In the genomic region with DNA sequence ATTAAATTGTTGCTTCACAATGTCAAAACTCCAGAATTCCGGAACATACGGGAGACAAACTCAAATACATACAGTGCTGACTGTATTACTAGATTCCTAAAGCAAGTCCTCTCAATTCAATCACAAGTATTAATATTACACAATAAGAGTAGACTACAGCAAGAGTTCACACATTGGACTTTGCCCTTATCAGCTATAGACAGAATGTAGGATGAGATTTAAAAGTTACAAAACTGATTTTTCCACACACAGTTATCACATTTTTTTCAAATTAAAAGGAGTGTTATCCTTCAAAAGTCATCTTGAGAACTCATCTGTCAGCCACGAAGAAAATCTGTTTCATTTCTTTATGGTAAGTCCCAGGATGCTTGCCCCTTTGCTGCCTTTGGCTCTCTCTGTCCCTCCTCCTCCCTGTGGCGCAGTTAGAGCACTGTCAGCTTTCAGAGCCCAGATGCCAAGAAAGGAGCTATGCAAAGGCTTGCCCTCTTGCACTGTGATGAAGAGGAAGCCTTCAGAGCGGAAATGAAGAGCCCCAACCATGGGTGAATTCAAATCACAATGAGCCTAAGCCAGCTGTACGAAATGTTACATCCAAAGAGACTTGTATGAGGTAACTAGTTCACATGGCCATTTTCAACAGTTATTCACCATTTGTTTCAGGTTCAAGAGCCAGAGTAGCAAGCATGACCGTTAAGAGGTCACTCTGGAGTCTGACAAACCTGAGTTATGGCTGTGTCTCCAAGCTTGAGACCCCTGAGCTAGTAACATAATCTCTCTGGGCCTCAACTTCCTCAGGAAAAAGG, we compare ENCODE assay signal across 10 cellular contexts. TPM values are rescaled to one million over a fixed set of nuclear protein-coding genes. Genes with fewer than 3 reads are reported as not detected.
DNase-seq lines count a peak whose midpoint lies in the region; ATAC-seq and TF ChIP-seq lines count a peak whose summit lies in the region.
"Had no signal": no experiment of that assay in that cellular context is flagged by ENCODE, and none has a peak within 500 bp of the region (broad histone marks: within the 10 kb centered on the region; RNA-seq: fewer than 3 reads in every experiment).

No MANE protein-coding gene starts in this region.

- 39 to 45% (median 41%) methylated on average over 7 of the region's 7 CpGs for WGBS in heart left ventricle, 4 donors
- WGBS in sigmoid colon, 2 donors, result 65 to 69% methylated on average over 7 of the region's 7 CpGs

- H3K36me3 ChIP-seq in heart left ventricle, result peaks cover 0 to 26% (median 17%) of the 10 kb centered on the region in 9 donors
- peaks cover 0 to 16% (median 6%) of the 10 kb centered on the region in 4 donors for H3K36me3 ChIP-seq in sigmoid colon

- peak overlapping the region in 8 of 12 donors; percentile 6 to 73 (median 26) for H3K4me3 ChIP-seq in heart left ventricle
- peak overlapping the region in 1 of 4 donors; percentile 1 for H3K4me3 ChIP-seq in sigmoid colon
- H3K4me3 ChIP-seq: SK-N-MC had no signal

- ATAC-seq in GM18907 (IDR thresholded peaks at IDR 0.05; ENCODE audit: unreplicated experiment) (peak; percentile 41), T-helper 17 cell (no peak), heart left ventricle (peak; percentile 48 to 63 (median 58)), GM19023 (IDR thresholded peaks at IDR 0.05; ENCODE audit: unreplicated experiment) (no peak)

- intact Hi-C loops in heart left ventricle (cut with DNase I), result loop anchor here in 6 of 10 donors (10.0 kb wide), 3 partner anchors 45 to 1025 kb away; partner anchors contain the start of genes TIMM23 (in 6 of the 6) and ZNF22 (in 1 of the 6)
- intact Hi-C loops in sigmoid colon (cut with DNase I), result loop anchor here (10.0 kb wide), 1 partner anchor 45 kb away; the partner anchor contains the start of gene TIMM23

- no peak for TF ChIP-seq EP300 in sigmoid colon (IDR thresholded peaks at IDR 0.05)

- no peaks in the 10 kb centered on the region for H3K36me3 Mint-ChIP-seq in T-helper 17 cell (ENCODE audit: low read depth)

- no peaks in the 10 kb centered on the region for H3K27me3 ChIP-seq in heart left ventricle
- H3K27me3 ChIP-seq in sigmoid colon, result no peaks in the 10 kb centered on the region

- TF ChIP-seq CTCF in heart left ventricle (IDR thresholded peaks at IDR 0.05) (no peak), sigmoid colon (IDR thresholded peaks at IDR 0.05) (no peak), GM13977 (IDR thresholded peaks at IDR 0.05; ENCODE audit: extremely low read depth, insufficient read depth, missing control alignments) (no peak)

- peak overlapping the region; percentile 43 for H3K4me3 Mint-ChIP-seq in T-helper 17 cell

- H3K4me1 Mint-ChIP-seq in T-helper 17 cell, result peaks cover 36% of the 10 kb centered on the region

- in situ Hi-C loops in GM13977 (cut with MboI; ENCODE audit: low pct_unique_long_range_greater_than_20kb, low sequenced_read_pairs, unreplicated experiment), result loop anchor here (10.0 kb wide), 1 partner anchor 765 kb away; no protein-coding TSS in a partner anchor

- H3K4me1 ChIP-seq in heart left ventricle (peaks cover 0 to 91% (median 75%) of the 10 kb centered on the region in 12 donors), sigmoid colon (peaks cover 0 to 77% (median 56%) of the 10 kb centered on the region in 4 donors)

- DNase-seq in T-helper 17 cell, result no peak
- peak in 4 of 5 donors; percentile 56 to 66 (median 61) for DNase-seq in heart left ventricle
- DNase-seq in sigmoid colon, result no peak
- no peak for DNase-seq in GM13977 (ENCODE audit: low spot score)
- no peak for DNase-seq in GM03348 (ENCODE audit: low spot score)
- no peak for DNase-seq in cerebellar nuclear complex (lab: John Stamatoyannopoulos, UW)

- H3K9me3 ChIP-seq in T-helper 17 cell (ENCODE audit: control insufficient read depth, low read length, poor library complexity, severe bottlenecking) (no peaks in the 10 kb centered on the region), heart left ventricle (no peaks in the 10 kb centered on the region), sigmoid colon (no peaks in the 10 kb centered on the region)

- TF ChIP-seq POLR2A in heart left ventricle (IDR thresholded peaks at IDR 0.05) (no peak), sigmoid colon (IDR thresholded peaks at IDR 0.05) (no peak)

- no peaks in the 10 kb centered on the region for H3K27me3 Mint-ChIP-seq in T-helper 17 cell

- H3K27ac Mint-ChIP-seq in T-helper 17 cell, result peak overlapping the region; percentile 78

- H3K27ac ChIP-seq in heart left ventricle (peak overlapping the region; percentile 36 to 94 (median 85)), sigmoid colon (peak overlapping the region in 3 of 4 donors; percentile 2 to 31 (median 12))
- H3K27ac ChIP-seq: SK-N-MC had no signal

RNA-seq across cellular contexts. Expression of gene NCOA4, which starts 10.7 kb away (rescaled TPM):
- total RNA-seq in T-helper 17 cell (100 to 1,000 TPM in 1 of 2 donors, 10 to 100 TPM in 1; 51.5 to 107 TPM), heart left ventricle (100 to 1,000 TPM; 187 to 296 (median 256) TPM), sigmoid colon (100 to 1,000 TPM; 148 to 192 (median 150) TPM)
- polyA plus RNA-seq in heart left ventricle (100 to 1,000 TPM in 1 of 2 donors, 10 to 100 TPM in 1; 55.1 to 109 TPM), sigmoid colon (100 to 1,000 TPM in 1 of 3 donors, 10 to 100 TPM in 2; 82.6 to 159 (median 97.3) TPM)

RNA-seq across cellular contexts. Expression of gene MSMB, which starts 26.3 kb away (rescaled TPM):
- total RNA-seq in T-helper 17 cell, result not detected
- total RNA-seq in heart left ventricle, result not detected
- polyA plus RNA-seq in heart left ventricle, result not detected
- not detected for total RNA-seq in sigmoid colon
- polyA plus RNA-seq in sigmoid colon, result not detected
- total RNA-seq: myocyte had no signal

RNA-seq across cellular contexts. Expression of gene TIMM23, which starts 47.5 kb away (rescaled TPM):
- total RNA-seq in T-helper 17 cell, result 10 to 100 TPM; 23.8 to 33.0 TPM
- total RNA-seq in heart left ventricle, result 100 to 1,000 TPM in 2 of 9 donors, 10 to 100 TPM in 7; 73.9 to 111 (median 83.5) TPM
- 100 to 1,000 TPM; 118 to 123 TPM for polyA plus RNA-seq in heart left ventricle
- 10 to 100 TPM; 59.3 to 68.8 (median 64.5) TPM for total RNA-seq in sigmoid colon
- 10 to 100 TPM; 45.0 to 69.1 (median 66.8) TPM for polyA plus RNA-seq in sigmoid colon

Comparison
In these comparisons a context has a peak if more than half of its experiments do, and no peak if none do; other contexts are left out.
1. ATAC-seq: peak in GM18907 (single experiment) and heart left ventricle (4 of 4); none in T-helper 17 cell (single experiment) and GM19023 (single experiment).
2. DNase-seq: peak in heart left ventricle (4 of 5); none in T-helper 17 cell (0 of 3), sigmoid colon (single experiment), GM13977 (single experiment), GM03348 (single experiment) and cerebellar nuclear complex (0 of 2).